In genomic region chr3:106423321-106424225, GRCh38 we compare ENCODE assay signal across 11 cellular contexts.
A peak's percentile ranks its signal among the peaks of the same experiment; 100 is the strongest.
DNase-seq lines count a peak whose midpoint lies in the region; TF ChIP-seq lines count a peak whose summit lies in the region.
"Had no signal": no experiment of that assay in that cellular context is flagged by ENCODE, and none has a peak within 500 bp of the region (broad histone marks: within the 10 kb centered on the region; RNA-seq: fewer than 3 reads in every experiment).

No MANE protein-coding gene starts in this region.

- no peak overlapping the region for H3K27ac Mint-ChIP-seq in type B pancreatic cell

- peak; percentile 52 for DNase-seq in NCI-H82 (lab: John Stamatoyannopoulos, UW)
- no peak for DNase-seq in NCI-H82 treated with DMSO at 0.1 percent for 48 hours (lab: John Stamatoyannopoulos, UW; ENCODE audit: unreplicated experiment)
- peak; percentile 5 for DNase-seq in GM20000 (ENCODE audit: low spot score)
- DNase-seq in activated T-cell treated with anti-CD3 and anti-CD28 coated beads, Interleukin-2, amount 50 U/mL, for 48 hours = peak; percentile 34 to 47
- DNase-seq in GM10248 (ENCODE audit: extremely low spot score) = no peak
- no peak for DNase-seq in dorsolateral prefrontal cortex
- DNase-seq in type B pancreatic cell (ENCODE audit: extremely low spot score, unreplicated experiment) = no peak
- DNase-seq: 8988T, DMS153, NCI-H2029 treated with DMSO at 0.1 percent for 48 hours had no signal

- CTCF ChIA-PET in GM10248 (lab: Yijun Ruan, JAX) = interaction anchor here (1.6 kb wide), 1 partner anchor 12 kb away, joined by 5 read pairs; no protein-coding TSS in a partner anchor

- intact Hi-C loops in dorsolateral prefrontal cortex (cut with DNase I) = no loop called here

- H3K4me3 Mint-ChIP-seq in type B pancreatic cell = no peak overlapping the region

- H3K79me2 ChIP-seq in parathyroid adenoma = no peaks in the 10 kb centered on the region

- H3K27ac ChIP-seq in parathyroid adenoma = no peak overlapping the region
- no peak overlapping the region for H3K27ac ChIP-seq in dorsolateral prefrontal cortex

- peak overlapping the region; percentile 2 for H2AFZ ChIP-seq in parathyroid adenoma

- H3K4me1 ChIP-seq in parathyroid adenoma = peaks cover 15% of the 10 kb centered on the region

- H3K36me3 Mint-ChIP-seq in type B pancreatic cell = no peaks in the 10 kb centered on the region

- no peak overlapping the region for H3K4me2 ChIP-seq in parathyroid adenoma (ENCODE audit: low read length)

- H3K9me3 ChIP-seq in parathyroid adenoma (ENCODE audit: control insufficient read depth, low read length) = no peaks in the 10 kb centered on the region

- H3K27me3 ChIP-seq in parathyroid adenoma (ENCODE audit: control insufficient read depth, insufficient read depth, low read length) = no peaks in the 10 kb centered on the region
- no peaks in the 10 kb centered on the region for H3K27me3 ChIP-seq in dorsolateral prefrontal cortex

- no peak overlapping the region for H3K9ac ChIP-seq in parathyroid adenoma

- H3K36me3 ChIP-seq in parathyroid adenoma (ENCODE audit: control insufficient read depth, insufficient read depth, low read length) = no peaks in the 10 kb centered on the region

- no peak overlapping the region for H3K4me3 ChIP-seq in parathyroid adenoma (ENCODE audit: low read depth, low read length)
- no peak overlapping the region for H3K4me3 ChIP-seq in dorsolateral prefrontal cortex

- H3K27me3 Mint-ChIP-seq in type B pancreatic cell = no peaks in the 10 kb centered on the region

- no peak for TF ChIP-seq CTCF in GM20000 (IDR thresholded peaks at IDR 0.05; ENCODE audit: extremely low read depth, missing control alignments)
- no peak for TF ChIP-seq CTCF in parathyroid adenoma (IDR thresholded peaks at IDR 0.05)
- no peak for TF ChIP-seq CTCF in GM10248 (IDR thresholded peaks at IDR 0.05; ENCODE audit: control extremely low read depth, extremely low read depth, low read depth, missing control alignments)
- no peak for TF ChIP-seq CTCF in dorsolateral prefrontal cortex (IDR thresholded peaks at IDR 0.05 in 54 of 56, conservative IDR thresholded peaks at IDR 0.05 in 2 of 56; ENCODE audit: low read depth in 1 of 56, partially characterized antibody in 56 of 56)
- no peak for TF ChIP-seq CTCF in type B pancreatic cell (conservative IDR thresholded peaks at IDR 0.05)

- peaks cover 15% of the 10 kb centered on the region for H3K9me3 Mint-ChIP-seq in type B pancreatic cell

- H3K4me1 Mint-ChIP-seq in type B pancreatic cell (ENCODE audit: unreplicated experiment) = peaks cover 14% of the 10 kb centered on the region

- POLR2A ChIA-PET in GM10248 (lab: Yijun Ruan, JAX) = no interaction called here

Comparison
In these comparisons a context has a peak if more than half of its experiments do, and no peak if none do; other contexts are left out.
1. DNase-seq: peak in NCI-H82 (single experiment), GM20000 (single experiment) and activated T-cell treated with anti-CD3 and anti-CD28 coated beads, Interleukin-2, amount 50 U/mL, for 48 hours (2 of 2); none in NCI-H82 treated with DMSO at 0.1 percent for 48 hours (single experiment), GM10248 (single experiment), dorsolateral prefrontal cortex (0 of 10) and type B pancreatic cell (single experiment).